1 cellular context compared by ENCODE assay signal in the genomic region with DNA sequence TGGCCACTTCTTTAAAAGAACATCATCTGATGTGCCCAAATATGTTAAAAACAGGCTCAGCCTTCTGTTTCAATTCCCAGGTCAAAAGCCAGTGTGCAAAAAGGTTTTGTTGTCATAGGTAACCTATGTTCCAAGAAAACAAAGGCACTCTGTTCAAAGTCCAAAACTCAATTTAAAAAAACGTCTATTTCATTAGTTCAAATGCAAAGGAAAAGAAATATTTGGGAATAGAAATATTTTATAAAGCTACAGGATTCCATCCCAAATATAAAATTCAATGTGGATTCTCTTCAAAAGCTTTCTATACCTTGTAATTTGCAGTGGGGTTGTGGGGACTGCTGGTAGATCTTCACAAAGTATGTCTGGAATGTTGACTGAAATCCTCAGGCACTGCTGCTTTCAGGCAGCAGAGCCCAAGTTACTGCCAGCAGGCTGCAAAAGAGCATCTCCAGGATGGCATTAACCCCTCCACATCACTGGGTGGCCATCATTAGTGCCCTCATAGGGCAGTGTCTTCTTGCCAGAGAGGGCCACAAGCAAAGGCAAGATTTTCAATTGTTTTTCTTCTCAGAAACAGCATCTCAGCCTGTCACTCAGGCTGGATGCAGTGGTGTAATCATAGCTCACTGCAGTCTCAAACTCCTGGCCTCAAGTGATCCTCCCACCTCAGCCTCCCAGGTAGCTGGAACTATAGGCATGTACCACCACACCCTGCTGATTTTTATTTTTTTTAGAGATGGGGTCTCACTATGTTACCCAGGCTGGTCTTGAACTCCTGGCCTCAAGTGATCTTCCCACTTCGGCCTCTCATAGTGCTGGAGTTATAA.
TF ChIP-seq lines count a peak whose summit lies in the region.

No MANE protein-coding gene starts in this region.

TF ChIP-seq in WTC11, 78 proteins besides CTCF, POLR2A, EP300 and RAD21:
- TF ChIP-seq FOXP1 (CRISPR knock-in tag; IDR thresholded peaks at IDR 0.05; ENCODE audit: borderline replicate concordance): no peak
